Comparison of ENCODE assay signal across 16 cellular contexts in genomic region chr19:7863971-7864718, GRCh38. TPM values are rescaled to one million over a fixed set of nuclear protein-coding genes. Genes with fewer than 3 reads are reported as not detected.
"Had no signal": no experiment of that assay in that cellular context is flagged by ENCODE, and none has a peak within 500 bp of the region (broad histone marks: within the 10 kb centered on the region; RNA-seq: fewer than 3 reads in every experiment).

No MANE protein-coding gene starts in this region.

- H3K4me1 ChIP-seq: pancreas had no signal

- H3K4me3 Mint-ChIP-seq: activated CD8-positive, alpha-beta memory T cell treated with anti-CD3 and anti-CD28 coated beads, Interleukin-2, amount 10 ng/mL, durations not matched to agents 7 days and 5 days; activated T-cell treated with anti-CD3 and anti-CD28 coated beads, Interleukin-2, amount 50 U/mL, for 4 hours; memory B cell; T-helper 2 cell treated with Interferon-gamma antibody and Interleukin-4, amounts not matched to agents 5 μg/mL and 100 μg/mL, for 36 hours had no signal

- ATAC-seq: activated CD8-positive, alpha-beta memory T cell treated with anti-CD3 and anti-CD28 coated beads, Interleukin-2, amount 10 ng/mL, durations not matched to agents 7 days and 5 days; activated T-cell treated with anti-CD3 and anti-CD28 coated beads, Interleukin-2, amount 50 U/mL, for 4 hours; pancreas had no signal

- H3K27ac ChIP-seq: coronary artery, pancreas, thyroid gland, uterus had no signal

- H3K9me3 Mint-ChIP-seq: activated T-cell treated with anti-CD3 and anti-CD28 coated beads, Interleukin-2, amount 50 U/mL, for 4 hours; memory B cell; T-helper 2 cell treated with Interferon-gamma antibody and Interleukin-4, amounts not matched to agents 5 μg/mL and 100 μg/mL, for 36 hours had no signal

- H3K36me3 Mint-ChIP-seq: activated CD8-positive, alpha-beta memory T cell treated with anti-CD3 and anti-CD28 coated beads, Interleukin-2, amount 10 ng/mL, durations not matched to agents 7 days and 5 days; memory B cell had no signal

- H3K4me3 ChIP-seq: adrenal gland, coronary artery, pancreas, thyroid gland, uterus had no signal

- H3K36me3 ChIP-seq: adrenal gland, pancreas, thyroid gland, uterus had no signal

- DNase-seq: activated CD4-positive, alpha-beta T cell treated with anti-CD3 and anti-CD28 coated beads, Interleukin-2, amount 50 U/mL, for 48 hours; activated CD8-positive, alpha-beta memory T cell treated with anti-CD3 and anti-CD28 coated beads, Interleukin-2, amount 10 ng/mL, durations not matched to agents 7 days and 5 days; activated gamma-delta T cell treated with Interleukin-2 at 50 U/mL for 16 hours; activated T-cell treated with anti-CD3 and anti-CD28 coated beads, Interleukin-2, amount 50 U/mL, for 4 hours; caudate nucleus; effector memory CD4-positive, alpha-beta T cell; erythroblast; stimulated activated CD4-positive, alpha-beta T cell treated with anti-CD3 and anti-CD28 coated beads, Interleukin-15, amount 100 ng/mL, for 24 hours; thyroid gland; uterus had no signal

- H3K9me3 ChIP-seq: adrenal gland, pancreas, thyroid gland, uterus had no signal

- H3K27me3 ChIP-seq: adrenal gland, pancreas, thyroid gland, uterus had no signal

- H3K27ac Mint-ChIP-seq: activated CD8-positive, alpha-beta memory T cell treated with anti-CD3 and anti-CD28 coated beads, Interleukin-2, amount 10 ng/mL, durations not matched to agents 7 days and 5 days; memory B cell; T-helper 2 cell treated with Interferon-gamma antibody and Interleukin-4, amounts not matched to agents 5 μg/mL and 100 μg/mL, for 36 hours had no signal

RNA-seq across cellular contexts. Expression of gene LRRC8E, which starts 24.2 kb away (rescaled TPM):
- total RNA-seq: activated CD8-positive, alpha-beta memory T cell treated with anti-CD3 and anti-CD28 coated beads, Interleukin-2, amount 10 ng/mL, durations not matched to agents 7 days and 5 days had no signal
- polyA plus RNA-seq: neural cell had no signal

RNA-seq across cellular contexts. Expression of gene TGFBR3L, which starts 50.5 kb away (rescaled TPM):
- total RNA-seq: thyroid gland had no signal
- polyA plus RNA-seq: neural cell had no signal
